Comparison of ENCODE assay signal across 10 cellular contexts in genomic region chrX:39439910-39440733, GRCh38.
DNase-seq lines count a peak whose midpoint lies in the region; ATAC-seq, FAIRE-seq and TF ChIP-seq lines count a peak whose summit lies in the region.
"Had no signal": no experiment of that assay in that cellular context is flagged by ENCODE, and none has a peak within 500 bp of the region (broad histone marks: within the 10 kb centered on the region; RNA-seq: fewer than 3 reads in every experiment).

No MANE protein-coding gene starts in this region.

- H3K27ac ChIP-seq in left lung, result no peak overlapping the region

- TF ChIP-seq CTCF in left lung (IDR thresholded peaks at IDR 0.05) (no peak), progenitor cell of endocrine pancreas (IDR thresholded peaks at IDR 0.05; ENCODE audit: unreplicated experiment) (no peak)

- H3K27ac Mint-ChIP-seq in central memory CD8-positive, alpha-beta T cell (ENCODE audit: low read depth), result peak overlapping the region; percentile 70
- no peak overlapping the region for H3K27ac Mint-ChIP-seq in progenitor cell of endocrine pancreas

- ATAC-seq in GM19455 (IDR thresholded peaks at IDR 0.05; ENCODE audit: unreplicated experiment) (peak; percentile 80), HG03354 (IDR thresholded peaks at IDR 0.05; ENCODE audit: poor library complexity, severe bottlenecking, unreplicated experiment) (peak; percentile 81), left lung (no peak)
- ATAC-seq in central memory CD8-positive, alpha-beta T cell (replicated peaks; ENCODE audit: extremely low read depth, poor library complexity, severe bottlenecking), result no peak

- no peaks in the 10 kb centered on the region for H3K27me3 ChIP-seq in left lung

- peaks cover 8% of the 10 kb centered on the region for H3K4me1 Mint-ChIP-seq in central memory CD8-positive, alpha-beta T cell
- peaks cover 16% of the 10 kb centered on the region for H3K4me1 Mint-ChIP-seq in progenitor cell of endocrine pancreas (ENCODE audit: low read depth)

- no peaks in the 10 kb centered on the region for H3K36me3 Mint-ChIP-seq in central memory CD8-positive, alpha-beta T cell (ENCODE audit: insufficient read depth)
- H3K36me3 Mint-ChIP-seq in progenitor cell of endocrine pancreas (ENCODE audit: insufficient read depth), result peaks cover 2% of the 10 kb centered on the region

- no peak for TF ChIP-seq POLR2A in GM12891 (IDR thresholded peaks at IDR 0.05; ENCODE audit: low read depth, low read length)

- DNase-seq in GM12891 (ENCODE audit: insufficient read length, low spot score) (no peak), NCI-H1105 (lab: John Stamatoyannopoulos, UW) (no peak), Ammon's horn (ENCODE audit: low spot score) (no peak), left lung (no peak), progenitor cell of endocrine pancreas (ENCODE audit: low spot score, unreplicated experiment) (no peak)
- no peak for DNase-seq in central memory CD8-positive, alpha-beta T cell (ENCODE audit: low spot score in 2 of 2)
- DNase-seq: left cardiac atrium, NCI-H345 had no signal

- peak; percentile 59 for FAIRE-seq in GM12891 (lab: Jason Lieb, UNC)

- no peak overlapping the region for H3K4me3 ChIP-seq in left lung

- peaks cover 10% of the 10 kb centered on the region for H3K27me3 Mint-ChIP-seq in central memory CD8-positive, alpha-beta T cell
- no peaks in the 10 kb centered on the region for H3K27me3 Mint-ChIP-seq in progenitor cell of endocrine pancreas

- no peaks in the 10 kb centered on the region for H3K9me3 ChIP-seq in left lung

- H3K4me1 ChIP-seq in left lung, result no peaks in the 10 kb centered on the region

- H3K36me3 ChIP-seq in left lung, result no peaks in the 10 kb centered on the region

- peaks cover 5% of the 10 kb centered on the region for H3K9me3 Mint-ChIP-seq in central memory CD8-positive, alpha-beta T cell
- peaks cover 28% of the 10 kb centered on the region for H3K9me3 Mint-ChIP-seq in progenitor cell of endocrine pancreas (ENCODE audit: low read depth)

- H3K4me3 Mint-ChIP-seq in central memory CD8-positive, alpha-beta T cell, result peak overlapping the region; percentile 42
- H3K4me3 Mint-ChIP-seq in progenitor cell of endocrine pancreas (ENCODE audit: low read depth), result no peak overlapping the region

- intact Hi-C loops in left lung (cut with DNase I), result no loop called here

TF ChIP-seq in GM12891, 5 proteins besides CTCF, POLR2A, EP300 and RAD21:
- TF ChIP-seq SPI1 (IDR thresholded peaks at IDR 0.05; ENCODE audit: low read depth, low read length) (no peak), POU2F2 (IDR thresholded peaks at IDR 0.05; ENCODE audit: low read depth, low read length) (no peak)
TF ChIP-seq in GM12891: peak in this region for 0.

Comparison
In these comparisons a context has a peak if more than half of its experiments do, and no peak if none do; other contexts are left out.
1. ATAC-seq: peak in GM19455 (single experiment) and HG03354 (single experiment); none in central memory CD8-positive, alpha-beta T cell (single experiment) and left lung (single experiment).